Comparison of ENCODE assay signal across 10 cellular contexts in genomic region chr9:131545003-131545785, GRCh38. TPM values are rescaled to one million over a fixed set of nuclear protein-coding genes. Genes with fewer than 3 reads are reported as not detected.
DNase-seq lines count a peak whose midpoint lies in the region; ATAC-seq and TF ChIP-seq lines count a peak whose summit lies in the region.
"Had no signal": no experiment of that assay in that cellular context is flagged by ENCODE, and none has a peak within 500 bp of the region (broad histone marks: within the 10 kb centered on the region; RNA-seq: fewer than 3 reads in every experiment).

Gene PRRT1B, plus strand, starts transcription at chr9:131545523. Its CDS starts 93 bp downstream, at chr9:131545616.

- H3K27ac Mint-ChIP-seq in CD4-positive, alpha-beta memory T cell = peak within 1 kb of the TSS in 1 of 7 donors; percentile 64
- H3K27ac Mint-ChIP-seq: memory B cell had no signal

- TF ChIP-seq POLR2A in spleen (IDR thresholded peaks at IDR 0.05) = no peak

- WGBS in spleen, 5 donors = 27 to 43% (median 32%) methylated on average over 39 to 50 of the region's 50 CpGs

- H3K9me3 Mint-ChIP-seq in CD4-positive, alpha-beta memory T cell = peaks cover 0 to 54% (median 30%) of the 10 kb centered on the region in 8 donors

- POLR2A ChIA-PET in CD4-positive, alpha-beta memory T cell (lab: Charles Lee; ENCODE audit: partially characterized antibody) = interaction anchor here (1.0 to 1.5 kb wide), 2 partner anchors 34 to 122 kb away, joined by 3 to 4 read pairs; no protein-coding TSS in a partner anchor

- CTCF ChIA-PET in CD4-positive, alpha-beta memory T cell (lab: Charles Lee; ENCODE audit: partially characterized antibody) = interaction anchor here (2.1 kb wide), 1 partner anchor 15 kb away, joined by 8 read pairs; no protein-coding TSS in a partner anchor

- H3K27ac ChIP-seq in CD4-positive, alpha-beta memory T cell (ENCODE audit: low read depth, low read length) = no peak within 1 kb of the TSS
- H3K27ac ChIP-seq in coronary artery (no peak within 1 kb of the TSS), spleen (no peak within 1 kb of the TSS)

- no peak for ATAC-seq in GM18861 (IDR thresholded peaks at IDR 0.05; ENCODE audit: unreplicated experiment)

- peaks cover 4 to 7% of the 10 kb centered on the region in 2 donors for H3K36me3 Mint-ChIP-seq in CD4-positive, alpha-beta memory T cell

- intact Hi-C loops in CD4-positive, alpha-beta memory T cell (cut with micrococcal nuclease) = no loop called here
- intact Hi-C loops in spleen (cut with DNase I; ENCODE audit: low total_unique reads) = no loop called here

- H3K27me3 ChIP-seq in CD4-positive, alpha-beta memory T cell (ENCODE audit: insufficient read depth, low read length) = peaks cover 4% of the 10 kb centered on the region
- peaks cover 0 to 61% (median 29%) of the 10 kb centered on the region in 7 donors for H3K27me3 ChIP-seq in spleen (replicated peaks in 1 of 7)

- peak within 1 kb of the TSS in 1 of 2 donors; percentile 19 for H3K4me3 ChIP-seq in CD4-positive, alpha-beta memory T cell (ENCODE audit: low read length in 2 of 2)
- H3K4me3 ChIP-seq in LNCaP clone FGC (ENCODE audit: low read depth, low read length) = peak within 1 kb of the TSS; percentile 56
- H3K4me3 ChIP-seq in coronary artery = peak within 1 kb of the TSS; percentile 62
- peak within 1 kb of the TSS in 2 of 8 donors; percentile 13 to 54 for H3K4me3 ChIP-seq in spleen

- no peak for DNase-seq in CD4-positive, alpha-beta memory T cell
- DNase-seq in LNCaP clone FGC (ENCODE audit: low read depth) (peak; percentile 85), coronary artery (ENCODE audit: low spot score) (no peak), mucosa of gallbladder (ENCODE audit: low spot score) (peak; percentile 88), spleen (no peak), DMS114 treated with DMSO at 0.1 percent for 48 hours (lab: John Stamatoyannopoulos, UW; ENCODE audit: unreplicated experiment) (no peak)
- DNase-seq in central memory CD4-positive, alpha-beta T cell = no peak
- DNase-seq: activated T-cell treated with anti-CD3 and anti-CD28 coated beads, Interleukin-2, amount 50 U/mL, for 4 hours had no signal

- no peaks in the 10 kb centered on the region for H3K36me3 ChIP-seq in CD4-positive, alpha-beta memory T cell (ENCODE audit: insufficient read depth, low read length)
- H3K36me3 ChIP-seq in spleen = no peaks in the 10 kb centered on the region

- H3K27me3 Mint-ChIP-seq in CD4-positive, alpha-beta memory T cell = peaks cover 29 to 36% of the 10 kb centered on the region in 2 donors

- TF ChIP-seq CTCF in LNCaP clone FGC (IDR thresholded peaks at IDR 0.05; ENCODE audit: control insufficient read depth, extremely low read depth, insufficient read depth) = 0 out of 2 replicates have a peak, but pooled peaks have one; percentile 14
- TF ChIP-seq CTCF in coronary artery (IDR thresholded peaks at IDR 0.05) = no peak
- TF ChIP-seq CTCF in spleen (IDR thresholded peaks at IDR 0.05 in 8 of 11, conservative IDR thresholded peaks at IDR 0.05 in 3 of 11) = no peak

- peaks cover 0 to 9% of the 10 kb centered on the region in 2 donors for H3K9me3 ChIP-seq in CD4-positive, alpha-beta memory T cell (ENCODE audit: control insufficient read depth in 1 of 2, low read length in 2 of 2)
- H3K9me3 ChIP-seq in spleen = peaks cover 8 to 46% (median 27%) of the 10 kb centered on the region in 8 donors

- peaks cover 16% of the 10 kb centered on the region for H3K4me1 ChIP-seq in CD4-positive, alpha-beta memory T cell (ENCODE audit: insufficient read depth, low read length)
- peaks cover 0 to 20% (median 13%) of the 10 kb centered on the region in 6 donors for H3K4me1 ChIP-seq in spleen

- peaks cover 5 to 35% (median 22%) of the 10 kb centered on the region in 4 donors for H3K4me1 Mint-ChIP-seq in CD4-positive, alpha-beta memory T cell

- peak within 1 kb of the TSS; percentile 29 to 86 (median 62) for H3K4me3 Mint-ChIP-seq in CD4-positive, alpha-beta memory T cell
- H3K4me3 Mint-ChIP-seq: memory B cell had no signal

RNA-seq across cellular contexts. Expression of gene PRRT1B, which starts in this region (rescaled TPM):
- not detected for total RNA-seq in CD4-positive, alpha-beta memory T cell
- polyA plus RNA-seq in CD4-positive, alpha-beta memory T cell = not detected
- total RNA-seq in mucosa of gallbladder (11.1 TPM), spleen (not detected)
- polyA plus RNA-seq in spleen = not detected
- total RNA-seq: activated T-cell treated with anti-CD3 and anti-CD28 coated beads, Interleukin-2, amount 50 U/mL, for 4 hours had no signal

Comparison
In these comparisons a context has a peak if more than half of its experiments do, and no peak if none do; other contexts are left out.
1. RNA of gene PRRT1B (total RNA-seq): 11.1 TPM in mucosa of gallbladder (single experiment); not detected in CD4-positive, alpha-beta memory T cell and not detected in spleen; every median in the first group is over 10 times any median in the second.
2. DNase-seq: peak in LNCaP clone FGC (single experiment) and mucosa of gallbladder (single experiment); none in CD4-positive, alpha-beta memory T cell (0 of 5), coronary artery (single experiment), spleen (single experiment), central memory CD4-positive, alpha-beta T cell (single experiment) and DMS114 treated with DMSO at 0.1 percent for 48 hours (single experiment).